27 cellular contexts compared by ENCODE assay signal in the genomic region with DNA sequence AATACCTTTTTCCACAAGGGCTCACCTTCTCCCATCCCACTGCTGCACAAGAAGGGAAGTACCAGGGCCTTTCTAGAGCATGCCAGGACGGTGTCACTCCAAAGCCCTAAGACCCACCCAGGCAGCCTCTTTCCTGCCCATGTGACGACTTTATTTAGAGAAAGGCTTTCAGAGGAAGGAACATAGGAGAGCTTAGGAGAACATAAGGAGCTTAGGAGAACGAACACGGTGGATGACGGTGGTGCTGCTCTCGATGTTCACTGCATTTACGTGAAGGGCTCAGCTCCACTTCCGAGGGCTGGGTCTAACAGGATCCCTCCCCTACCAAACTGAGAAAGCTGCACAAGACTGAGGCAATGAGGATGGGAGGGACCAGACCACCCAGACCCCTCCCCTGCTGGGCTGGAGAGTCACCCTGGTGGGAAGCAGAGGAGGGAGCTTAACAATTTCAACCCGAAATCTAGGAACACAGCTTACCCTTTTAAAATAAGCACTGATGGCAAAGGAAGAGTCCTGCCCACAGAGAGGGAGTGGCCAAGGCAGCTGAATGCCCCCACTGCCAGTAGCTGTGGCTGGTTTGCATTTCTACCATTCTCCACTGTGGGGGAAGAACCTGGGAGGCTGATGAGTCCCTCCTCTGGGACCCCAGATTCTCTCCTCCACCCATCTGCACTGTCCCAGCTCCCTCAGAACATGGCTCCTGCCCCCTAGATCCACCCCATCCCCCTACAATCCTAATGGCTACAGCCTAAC. TPM values are rescaled to one million over a fixed set of nuclear protein-coding genes. Genes with fewer than 3 reads are reported as not detected.
DNase-seq lines count a peak whose midpoint lies in the region; ATAC-seq, FAIRE-seq and TF ChIP-seq lines count a peak whose summit lies in the region.
"Had no signal": no experiment of that assay in that cellular context is flagged by ENCODE, and none has a peak within 500 bp of the region (broad histone marks: within the 10 kb centered on the region; RNA-seq: fewer than 3 reads in every experiment).

No MANE protein-coding gene starts in this region.

- ATAC-seq in T-helper 17 cell (no peak), sciatic nerve (peak; percentile 16), HepG2 (no peak)
- ATAC-seq: activated naive CD4-positive, alpha-beta T cell treated with anti-CD3 and anti-CD28 coated beads, Interleukin-2, amount 50 U/mL, for 72 hours; foreskin keratinocyte; mucosa of descending colon had no signal

- CTCF ChIA-PET in HepG2 (lab: Yijun Ruan, JAX; ENCODE audit: low intra/inter-chr PET ratio, low total read pairs), result no interaction called here

- H3K27ac ChIP-seq in HepG2 (ENCODE audit: extremely low read length, insufficient read depth, low read length), result no peak overlapping the region
- H3K27ac ChIP-seq: foreskin keratinocyte, ovary, skin epidermis, thoracic aorta had no signal

- intact Hi-C loops in sciatic nerve (cut with DNase I) (no loop called here), HepG2 (cut with micrococcal nuclease; ENCODE audit: unreplicated experiment) (no loop called here)

- DNase-seq in GM03348 (ENCODE audit: low spot score) (peak; percentile 33), T-helper 17 cell (no peak), fibroblast of gingiva (ENCODE audit: low read depth) (peak; percentile 11), sciatic nerve (ENCODE audit: low spot score) (no peak), midbrain (lab: John Stamatoyannopoulos, UW) (no peak), HepG2 (ENCODE audit: low spot score) (no peak), iPS-NIHi11 (ENCODE audit: low spot score) (no peak)
- DNase-seq: activated CD4-positive, alpha-beta T cell treated with anti-CD3 and anti-CD28 coated beads, Interleukin-2, amount 50 U/mL, for 48 hours; activated T-cell treated with anti-CD3 and anti-CD28 coated beads, Interleukin-2, amount 50 U/mL, for 24 hours; BE2C; DMS 273 treated with DMSO at 0.1 percent for 48 hours; effector CD8-positive, alpha-beta T cell; foreskin keratinocyte; KG1; left cardiac atrium; NCI-H1092 treated with DMSO at 0.1 percent for 48 hours; NCI-H524 treated with DMSO at 0.1 percent for 48 hours; OCI-M1; ovary; SK-N-SH; stimulated activated CD4-positive, alpha-beta T cell treated with anti-CD3 and anti-CD28 coated beads, Interleukin-4, amount 100 ng/mL, for 4 hours; stimulated activated CD8-positive, alpha-beta memory T cell treated with anti-CD3 and anti-CD28 coated beads, Interleukin-4, amount 100 ng/mL, for 48 hours had no signal

- no peak overlapping the region for H2AFZ ChIP-seq in HepG2 (ENCODE audit: low read length)

- no peaks in the 10 kb centered on the region for H3K27me3 Mint-ChIP-seq in T-helper 17 cell
- H3K27me3 Mint-ChIP-seq: activated T-cell treated with anti-CD3 and anti-CD28 coated beads, Interleukin-2, amount 50 U/mL, for 24 hours had no signal

- H3K4me1 Mint-ChIP-seq in T-helper 17 cell, result peaks cover 36% of the 10 kb centered on the region

- in situ Hi-C loops in HepG2 (cut with HindIII; ENCODE audit: extremely low pct_ligation_motif_present, low pct_unique_long_range_greater_than_20kb), result no loop called here

- H3K4me3 Mint-ChIP-seq in T-helper 17 cell, result no peak overlapping the region
- H3K4me3 Mint-ChIP-seq: activated T-cell treated with anti-CD3 and anti-CD28 coated beads, Interleukin-2, amount 50 U/mL, for 24 hours had no signal

- no peaks in the 10 kb centered on the region for H3K79me2 ChIP-seq in HepG2 (ENCODE audit: insufficient read depth, low read length)

- no peak overlapping the region for H3K4me2 ChIP-seq in HepG2 (ENCODE audit: low read depth, low read length)
- H3K4me2 ChIP-seq: SK-N-SH had no signal

- H3K4me3 ChIP-seq in HepG2 (replicated peaks in 1 of 3; ENCODE audit: insufficient read depth in 1 of 3, low read depth in 2 of 3, low read length in 3 of 3), result no peak overlapping the region
- H3K4me3 ChIP-seq: mucosa of descending colon, ovary, skin epidermis, thoracic aorta had no signal

- no peak for TF ChIP-seq RAD21 in HepG2 (CRISPR knock-in tag; IDR thresholded peaks at IDR 0.05)

- WGBS in HepG2 (ENCODE audit: low lambda C conversion rate), result 55% methylated on average over 7 of the region's 9 CpGs

- no TSS peak for BruUV-seq in HepG2 (replicated peaks; lab: Mats Ljungman, UMichigan)

- no peak for FAIRE-seq in HepG2 (lab: Jason Lieb, UNC)

- no peak for TF ChIP-seq CTCF in HepG2 (CRISPR knock-in tag; IDR thresholded peaks at IDR 0.05)

- TF ChIP-seq POLR2A in HepG2 (IDR thresholded peaks at IDR 0.05; ENCODE audit: insufficient read depth in 1 of 2, low read depth in 2 of 2, low read length in 2 of 2), result no peak

- H3K36me3 ChIP-seq in HepG2 (replicated peaks in 1 of 2; ENCODE audit: control insufficient read depth in 1 of 2, insufficient read depth in 2 of 2, low read length in 2 of 2), result no peaks in the 10 kb centered on the region
- H3K36me3 ChIP-seq: BE2C, ovary, thoracic aorta had no signal

- H3K9ac ChIP-seq in HepG2 (ENCODE audit: insufficient read depth, low read depth, low read length), result no peak overlapping the region
- H3K9ac ChIP-seq: SK-N-SH had no signal

- no peaks in the 10 kb centered on the region for H4K20me1 ChIP-seq in HepG2 (ENCODE audit: insufficient read depth, low read length)

- no peaks in the 10 kb centered on the region for H3K36me3 Mint-ChIP-seq in T-helper 17 cell (ENCODE audit: low read depth)
- H3K36me3 Mint-ChIP-seq: activated naive CD4-positive, alpha-beta T cell treated with anti-CD3 and anti-CD28 coated beads, Interleukin-2, amount 50 U/mL, for 72 hours had no signal

- peaks cover 15 to 88% of the 10 kb centered on the region in 2 experiments; a peak in 4 of 5 replicates for H3K27me3 ChIP-seq in HepG2 (ENCODE audit: control insufficient read depth in 1 of 2, insufficient read depth in 2 of 2, low read length in 2 of 2)
- H3K27me3 ChIP-seq: BE2C, ovary had no signal

- TF ChIP-seq EP300 in HepG2 (IDR thresholded peaks at IDR 0.05; ENCODE audit: low read depth in 2 of 2, low read length in 2 of 2), result no peak
- TF ChIP-seq EP300 in HepG2 (CRISPR knock-in tag; IDR thresholded peaks at IDR 0.05; ENCODE audit: borderline replicate concordance), result no peak

- H3K4me1 ChIP-seq in HepG2 (ENCODE audit: insufficient read depth, low read length), result peaks cover 22% of the 10 kb centered on the region
- H3K4me1 ChIP-seq: BE2C, foreskin keratinocyte had no signal

- POLR2A ChIA-PET in HepG2 (lab: Yijun Ruan, JAX), result no interaction called here

- peak overlapping the region; percentile 60 for H3K27ac Mint-ChIP-seq in T-helper 17 cell
- H3K27ac Mint-ChIP-seq: activated naive CD4-positive, alpha-beta T cell treated with anti-CD3 and anti-CD28 coated beads, Interleukin-2, amount 50 U/mL, for 72 hours; activated T-cell treated with anti-CD3 and anti-CD28 coated beads, Interleukin-2, amount 50 U/mL, for 24 hours had no signal

- H3K9me3 ChIP-seq in T-helper 17 cell (ENCODE audit: control insufficient read depth, low read length, poor library complexity, severe bottlenecking), result no peaks in the 10 kb centered on the region
- no peaks in the 10 kb centered on the region for H3K9me3 ChIP-seq in HepG2 (ENCODE audit: low read length)
- H3K9me3 ChIP-seq: BE2C, mucosa of descending colon, ovary, SK-N-SH, thoracic aorta had no signal

RNA-seq across cellular contexts. Expression of gene ZFYVE28, which starts 29.8 kb away (rescaled TPM):
- total RNA-seq in T-helper 17 cell (10 to 100 TPM; 49.4 to 63.6 TPM), sciatic nerve (23.2 TPM), HepG2 (2016; rRNA removed; fragmentation: Illumina TruSeq; extraction: Trizol) (0.22 and 0.24 TPM in 2 replicates)
- not detected in 2 replicates for total RNA-seq in HepG2 (2016; cell fraction: cytosol; rRNA removed; fragmentation: Illumina TruSeq; extraction: Trizol; ENCODE audit: low read depth)
- total RNA-seq in HepG2 (2016; cell fraction: insoluble cytoplasmic fraction; rRNA removed; fragmentation: Illumina TruSeq; extraction: Trizol), result 0.13 and 0.19 TPM in 2 replicates
- total RNA-seq in HepG2 (2016; cell fraction: membrane; rRNA removed; fragmentation: Illumina TruSeq; extraction: Trizol), result 0.14 and 0.22 TPM in 2 replicates
- total RNA-seq in HepG2 (2016; cell fraction: nucleus; rRNA removed; fragmentation: Illumina TruSeq; extraction: Trizol), result 0.25 TPM in 1 of 2 replicates, not detected in the other
- polyA plus RNA-seq in HepG2 (2011; rRNA removed), result 0.12 and 0.30 TPM in 2 replicates
- polyA plus RNA-seq in HepG2 (2011; cell fraction: cytosol; rRNA removed), result 0.09 TPM in 2 replicates
- polyA plus RNA-seq in HepG2 (2011; cell fraction: nucleus; rRNA removed), result 0.69 and 1.4 TPM in 2 replicates
- 0.04 and 0.31 TPM in 2 replicates for polyA plus RNA-seq in HepG2 (2012)
- polyA plus RNA-seq in HepG2 (2016; cell fraction: cytosol; fragmentation: Illumina TruSeq; extraction: Trizol; ENCODE audit: low read depth), result 0.03 and 0.14 TPM in 2 replicates
- polyA plus RNA-seq in HepG2 (2016; cell fraction: insoluble cytoplasmic fraction; fragmentation: Illumina TruSeq; extraction: Trizol; ENCODE audit: low read depth), result 0.22 and 0.24 TPM in 2 replicates
- polyA plus RNA-seq in HepG2 (2016; cell fraction: membrane; fragmentation: Illumina TruSeq; extraction: Trizol; ENCODE audit: low read depth), result not detected in 2 replicates
- polyA plus RNA-seq in HepG2 (2016; cell fraction: nucleus; fragmentation: Illumina TruSeq; extraction: Trizol; ENCODE audit: insufficient read depth, low read depth), result 0.19 and 0.61 TPM in 2 replicates
- polyA minus RNA-seq in HepG2 (2011; rRNA and poly(A)+ RNA removed; ENCODE audit: low replicate concordance), result 0.72 and 3.2 TPM in 2 replicates
- 0.26 TPM in 1 of 2 replicates, not detected in the other for polyA minus RNA-seq in HepG2 (2011; cell fraction: cytosol; rRNA and poly(A)+ RNA removed)
- 0.52 TPM in 1 of 2 replicates, not detected in the other for polyA minus RNA-seq in HepG2 (2011; cell fraction: nucleus; rRNA and poly(A)+ RNA removed)

RNA-seq across cellular contexts. Expression of gene CFAP99, which starts 30.1 kb away (rescaled TPM):
- total RNA-seq in T-helper 17 cell, result under 1 TPM; 0.32 to 0.63 TPM
- not detected for total RNA-seq in sciatic nerve
- not detected in 2 replicates for total RNA-seq in HepG2 (2016; rRNA removed; fragmentation: Illumina TruSeq; extraction: Trizol)
- total RNA-seq in HepG2 (2016; cell fraction: cytosol; rRNA removed; fragmentation: Illumina TruSeq; extraction: Trizol; ENCODE audit: low read depth), result not detected in 2 replicates
- not detected in 2 replicates for total RNA-seq in HepG2 (2016; cell fraction: insoluble cytoplasmic fraction; rRNA removed; fragmentation: Illumina TruSeq; extraction: Trizol)
- total RNA-seq in HepG2 (2016; cell fraction: membrane; rRNA removed; fragmentation: Illumina TruSeq; extraction: Trizol), result not detected in 2 replicates
- total RNA-seq in HepG2 (2016; cell fraction: nucleus; rRNA removed; fragmentation: Illumina TruSeq; extraction: Trizol), result not detected in 2 replicates
- polyA plus RNA-seq in HepG2 (2011; rRNA removed), result 0.07 TPM in 1 of 2 replicates, not detected in the other
- polyA plus RNA-seq in HepG2 (2011; cell fraction: cytosol; rRNA removed), result 0.07 TPM in 1 of 2 replicates, not detected in the other
- 0.29 TPM in 1 of 2 replicates, not detected in the other for polyA plus RNA-seq in HepG2 (2011; cell fraction: nucleus; rRNA removed)
- polyA plus RNA-seq in HepG2 (2012), result not detected in 2 replicates
- polyA plus RNA-seq in HepG2 (2016; cell fraction: cytosol; fragmentation: Illumina TruSeq; extraction: Trizol; ENCODE audit: low read depth), result not detected in 2 replicates
- polyA plus RNA-seq in HepG2 (2016; cell fraction: insoluble cytoplasmic fraction; fragmentation: Illumina TruSeq; extraction: Trizol; ENCODE audit: low read depth), result not detected in 2 replicates
- polyA plus RNA-seq in HepG2 (2016; cell fraction: membrane; fragmentation: Illumina TruSeq; extraction: Trizol; ENCODE audit: low read depth), result not detected in 2 replicates
- polyA plus RNA-seq in HepG2 (2016; cell fraction: nucleus; fragmentation: Illumina TruSeq; extraction: Trizol; ENCODE audit: insufficient read depth, low read depth), result not detected in 2 replicates
- not detected in 2 replicates for polyA minus RNA-seq in HepG2 (2011; rRNA and poly(A)+ RNA removed; ENCODE audit: low replicate concordance)
- not detected in 2 replicates for polyA minus RNA-seq in HepG2 (2011; cell fraction: cytosol; rRNA and poly(A)+ RNA removed)
- not detected in 2 replicates for polyA minus RNA-seq in HepG2 (2011; cell fraction: nucleus; rRNA and poly(A)+ RNA removed)
- total RNA-seq: activated naive CD4-positive, alpha-beta T cell treated with anti-CD3 and anti-CD28 coated beads, Interleukin-2, amount 50 U/mL, for 72 hours; foreskin keratinocyte; H4; left cardiac atrium; thoracic aorta had no signal
- polyA plus RNA-seq: foreskin keratinocyte had no signal

Comparison
In these comparisons a context has a peak if more than half of its experiments do, and no peak if none do; other contexts are left out.
1. DNase-seq: peak in GM03348 (single experiment) and fibroblast of gingiva (single experiment); none in T-helper 17 cell (0 of 3), sciatic nerve (single experiment), midbrain (single experiment), HepG2 (single experiment) and iPS-NIHi11 (single experiment).
2. RNA of gene ZFYVE28, which starts 29.8 kb away (total RNA-seq): 49.4 to 63.6 TPM in T-helper 17 cell and 23.2 TPM in sciatic nerve (single experiment); 0.13 to 0.25 TPM in HepG2; every median in the first group is over 10 times any median in the second.